ENCODE assay signal across 28 cellular contexts in genomic region chr20:52945268-52945667, GRCh38. TPM values are rescaled to one million over a fixed set of nuclear protein-coding genes. Genes with fewer than 3 reads are reported as not detected.
"Had no signal": no experiment of that assay in that cellular context is flagged by ENCODE, and none has a peak within 500 bp of the region (broad histone marks: within the 10 kb centered on the region; RNA-seq: fewer than 3 reads in every experiment).

No MANE protein-coding gene starts in this region.

- H3K9me3 Mint-ChIP-seq: nephron; stimulated activated naive B cell treated with anti-CD40 and anti-IgM and Interleukin-4, amounts not matched to agents 10 μg/mL and 1 μg/mL and 100 μg/mL, for 72 hours; stimulated activated naive CD8-positive, alpha-beta T cell treated with anti-CD3 and anti-CD28 coated beads, Interleukin-15, Interleukin-2, amounts not matched to agents 100 ng/mL and 50 ng/mL, for 24 hours had no signal

- FAIRE-seq: endothelial cell of umbilical vein had no signal

- H3K4me1 ChIP-seq: esophagus muscularis mucosa, heart right ventricle, psoas muscle, tibial nerve, upper lobe of left lung, uterus had no signal

- H3K27ac ChIP-seq: coronary artery, esophagus muscularis mucosa, heart right ventricle, psoas muscle, thoracic aorta, tibial nerve, upper lobe of left lung, uterus had no signal

- H3K36me3 ChIP-seq: esophagus muscularis mucosa, heart right ventricle, thoracic aorta, tibial nerve, upper lobe of left lung, uterus had no signal

- H3K4me3 ChIP-seq: coronary artery, esophagus muscularis mucosa, heart right ventricle, psoas muscle, skin epidermis, thoracic aorta, tibial nerve, upper lobe of left lung, uterus had no signal

- H3K36me3 Mint-ChIP-seq: immature natural killer cell; stimulated activated naive B cell treated with anti-CD40 and anti-IgM and Interleukin-4, amounts not matched to agents 10 μg/mL and 1 μg/mL and 100 μg/mL, for 72 hours had no signal

- ATAC-seq: heart right ventricle; naive thymus-derived CD4-positive, alpha-beta T cell; psoas muscle; right cardiac atrium; stimulated activated naive B cell treated with anti-CD40 and anti-IgM and Interleukin-4, amounts not matched to agents 10 μg/mL and 1 μg/mL and 100 μg/mL, for 72 hours had no signal

- H3K27ac Mint-ChIP-seq: immature natural killer cell; naive thymus-derived CD4-positive, alpha-beta T cell; nephron; stimulated activated naive B cell treated with anti-CD40 and anti-IgM and Interleukin-4, amounts not matched to agents 10 μg/mL and 1 μg/mL and 100 μg/mL, for 72 hours; stimulated activated naive CD8-positive, alpha-beta T cell treated with anti-CD3 and anti-CD28 coated beads, Interleukin-15, Interleukin-2, amounts not matched to agents 100 ng/mL and 50 ng/mL, for 24 hours had no signal

- DNase-seq: dermis blood vessel endothelial cell; effector memory CD4-positive, alpha-beta T cell; foreskin melanocyte; glutamatergic neuron; heart right ventricle; hypothalamus; immature natural killer cell; islet precursor cell; mesendoderm; midbrain; naive thymus-derived CD4-positive, alpha-beta T cell; nucleus accumbens; psoas muscle; right cardiac atrium; stimulated activated CD4-positive, alpha-beta T cell treated with anti-CD3 and anti-CD28 coated beads, Interleukin-15, amount 100 ng/mL, for 24 hours; stimulated activated CD4-positive, alpha-beta T cell treated with anti-CD3 and anti-CD28 coated beads, Interleukin-2, amount 100 ng/mL, for 48 hours; stimulated activated naive B cell treated with anti-CD40 and anti-IgM and Interleukin-4, amounts not matched to agents 10 μg/mL and 1 μg/mL and 100 μg/mL, for 72 hours; upper lobe of left lung; uterus had no signal

- H3K4me1 Mint-ChIP-seq: immature natural killer cell; naive thymus-derived CD4-positive, alpha-beta T cell; stimulated activated naive B cell treated with anti-CD40 and anti-IgM and Interleukin-4, amounts not matched to agents 10 μg/mL and 1 μg/mL and 100 μg/mL, for 72 hours had no signal

- H3K27me3 Mint-ChIP-seq: stimulated activated naive CD8-positive, alpha-beta T cell treated with anti-CD3 and anti-CD28 coated beads, Interleukin-15, Interleukin-2, amounts not matched to agents 100 ng/mL and 50 ng/mL, for 24 hours had no signal

- H3K27me3 ChIP-seq: esophagus muscularis mucosa, heart right ventricle, tibial nerve, upper lobe of left lung, uterus had no signal

- H3K4me3 Mint-ChIP-seq: immature natural killer cell; naive thymus-derived CD4-positive, alpha-beta T cell; nephron; stimulated activated naive B cell treated with anti-CD40 and anti-IgM and Interleukin-4, amounts not matched to agents 10 μg/mL and 1 μg/mL and 100 μg/mL, for 72 hours; stimulated activated naive CD8-positive, alpha-beta T cell treated with anti-CD3 and anti-CD28 coated beads, Interleukin-15, Interleukin-2, amounts not matched to agents 100 ng/mL and 50 ng/mL, for 24 hours had no signal

- H3K9me3 ChIP-seq: esophagus muscularis mucosa, heart right ventricle, psoas muscle, thoracic aorta, tibial nerve, upper lobe of left lung, uterus had no signal

RNA-seq across cellular contexts. Expression of gene TSHZ2, which starts 26.9 kb away (rescaled TPM):
- total RNA-seq: endothelial cell of umbilical vein, osteocyte had no signal
- polyA plus RNA-seq: endothelial cell of umbilical vein, immature natural killer cell had no signal
